Comparison of ENCODE assay signal across 27 cellular contexts in genomic region chr9:126384926-126385325, GRCh38.
"Had no signal": no experiment of that assay in that cellular context is flagged by ENCODE, and none has a peak within 500 bp of the region (broad histone marks: within the 10 kb centered on the region; RNA-seq: fewer than 3 reads in every experiment).

No MANE protein-coding gene starts in this region.

- ATAC-seq: activated CD8-positive, alpha-beta T cell treated with anti-CD3 and anti-CD28 coated beads, Interleukin-2, amount 10 ng/mL, durations not matched to agents 7 days and 5 days; activated T-helper 17 cell treated with anti-CD3 and anti-CD28 coated beads, Interleukin-2, amount 50 U/mL, for 72 hours; SK-N-SH treated with all-trans-retinoic acid at 6 μM for 48 hours; WTC11 had no signal

- DNase-seq: activated CD4-positive, alpha-beta T cell treated with anti-CD3 and anti-CD28 coated beads for 48 hours; activated CD4-positive, alpha-beta T cell treated with anti-CD3 and anti-CD28 coated beads, Interleukin-2, amount 50 U/mL, for 4 hours; activated CD4-positive, CD25-positive, alpha-beta regulatory T cell treated with anti-CD3 and anti-CD28 coated beads, Interleukin-2, amount 50 U/mL, for 72 hours; activated CD8-positive, alpha-beta T cell treated with anti-CD3 and anti-CD28 coated beads, Interleukin-2, amount 10 ng/mL, durations not matched to agents 7 days and 5 days; activated gamma-delta T cell; activated naive CD4-positive, alpha-beta T cell treated with anti-CD3 and anti-CD28 coated beads for 36 hours; activated T-cell treated with anti-CD3 and anti-CD28 coated beads, Interleukin-2, amount 50 U/mL, for 48 hours; amygdala; brain microvascular endothelial cell; IMR-90; Kasumi-1; KBM-7; NCI-H1930; NCI-H2171 treated with DMSO at 0.1 percent for 48 hours; NCI-H345; NCI-H510A; NCI-H526 treated with DMSO at 0.1 percent for 48 hours; NK-92 treated with Interleukin-12 subunit alpha and Interleukin-12 subunit beta, amount 100 ng/mL, for 24 hours; Peyer's patch; Right ventricle myocardium superior; SW 1271 had no signal

- H3K27ac ChIP-seq: brain microvascular endothelial cell, cardiac muscle cell, Peyer's patch, RWPE1, SJSA1 had no signal
